Comparison of ENCODE assay signal across 25 cellular contexts in the genomic region with DNA sequence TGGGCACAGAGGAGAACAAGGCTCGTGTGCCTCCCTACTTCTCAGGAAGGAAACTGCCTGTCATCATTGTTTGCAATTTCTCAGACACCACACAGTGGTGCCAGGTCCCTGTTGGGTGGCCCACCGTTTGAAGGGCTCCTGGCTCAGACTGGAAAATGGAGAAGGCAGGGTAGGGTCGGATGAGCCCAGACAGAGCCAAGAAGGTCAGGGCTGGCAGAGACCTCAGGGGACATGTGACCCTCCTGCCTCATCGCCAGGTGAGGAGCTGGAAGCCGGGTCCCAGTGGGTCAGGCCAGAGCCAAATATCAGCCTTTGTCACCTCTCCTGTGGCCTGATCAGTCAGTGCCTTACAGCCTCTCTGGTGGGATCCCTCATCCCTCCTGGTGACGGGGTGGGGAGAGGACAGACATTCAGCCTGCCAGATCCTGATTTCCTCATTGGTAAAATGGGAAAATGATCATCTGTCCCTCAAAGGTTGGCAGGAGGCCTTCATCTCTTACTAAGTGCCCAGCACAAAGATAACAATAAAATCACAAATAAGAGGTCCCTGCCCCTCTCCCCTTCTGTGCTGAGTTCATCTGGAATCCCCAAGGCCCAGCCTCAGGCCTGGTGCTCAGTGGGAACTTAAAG.
DNase-seq lines count a peak whose midpoint lies in the region; ATAC-seq and TF ChIP-seq lines count a peak whose summit lies in the region.
"Had no signal": no experiment of that assay in that cellular context is flagged by ENCODE, and none has a peak within 500 bp of the region (broad histone marks: within the 10 kb centered on the region; RNA-seq: fewer than 3 reads in every experiment).

No MANE protein-coding gene starts in this region.

- TF ChIP-seq POLR2A in breast epithelium (IDR thresholded peaks at IDR 0.05) (no peak), uterus (IDR thresholded peaks at IDR 0.05) (no peak), tibial nerve (IDR thresholded peaks at IDR 0.05) (no peak)

- 49% methylated on average over 6 of the region's 6 CpGs for WGBS in right cardiac atrium
- 74 to 78% methylated on average over 6 of the region's 6 CpGs for WGBS in tibial nerve, 2 donors

- H3K27me3 ChIP-seq in breast epithelium, result no peaks in the 10 kb centered on the region
- no peaks in the 10 kb centered on the region for H3K27me3 ChIP-seq in right cardiac atrium (ENCODE audit: control insufficient read depth, insufficient read depth)
- no peaks in the 10 kb centered on the region for H3K27me3 ChIP-seq in uterus
- no peaks in the 10 kb centered on the region for H3K27me3 ChIP-seq in tibial nerve
- H3K27me3 ChIP-seq: BLaER1, body of pancreas had no signal

- H3K4me1 ChIP-seq in breast epithelium (no peaks in the 10 kb centered on the region), right cardiac atrium (ENCODE audit: control insufficient read depth, insufficient read depth, low read length) (peaks cover 7% of the 10 kb centered on the region), uterus (peaks cover 5 to 20% of the 10 kb centered on the region in 2 donors), tibial nerve (no peaks in the 10 kb centered on the region)
- H3K4me1 ChIP-seq: A549, BLaER1, body of pancreas, parathyroid adenoma had no signal

- H3K27ac Mint-ChIP-seq in MCF 10A (ENCODE audit: low read depth, unreplicated experiment), result no peak overlapping the region
- H3K27ac Mint-ChIP-seq: activated naive CD8-positive, alpha-beta T cell; activated T-helper 1 cell treated with anti-CD3 and anti-CD28 coated beads, Interleukin-12 subunit alpha, Interleukin-12 subunit beta, Interleukin-2, Interleukin-4 antibody, amounts not matched to agents 30 ng/mL and 10 ng/mL and 1 ng/mL, durations not matched to agents 14 hours and 24 hours and 36 hours; naive thymus-derived CD4-positive, alpha-beta T cell; stimulated activated naive CD8-positive, alpha-beta T cell treated with anti-CD3 and anti-CD28 coated beads, Interleukin-15, Interleukin-2, amounts not matched to agents 100 ng/mL and 50 ng/mL, for 24 hours had no signal

- no peaks in the 10 kb centered on the region for H3K36me3 ChIP-seq in breast epithelium
- no peaks in the 10 kb centered on the region for H3K36me3 ChIP-seq in uterus
- no peaks in the 10 kb centered on the region for H3K36me3 ChIP-seq in tibial nerve
- H3K36me3 ChIP-seq: BLaER1 had no signal

- DNase-seq in breast epithelium (ENCODE audit: low spot score in 2 of 2) (no peak), MCF 10A (ENCODE audit: unreplicated experiment) (no peak), right cardiac atrium (no peak), posterior vena cava (ENCODE audit: low spot score) (peak; percentile 59), uterus (no peak), tibial nerve (ENCODE audit: low spot score in 2 of 2) (no peak), amniotic stem cell (lab: John Stamatoyannopoulos, UW) (no peak), middle frontal gyrus (ENCODE audit: extremely low spot score, low spot score) (no peak)
- DNase-seq: activated CD4-positive, alpha-beta T cell treated with anti-CD3 and anti-CD28 coated beads for 1 hour; body of pancreas; Calu3; cortex of kidney; NCI-H1092 treated with DMSO at 0.1 percent for 48 hours; NCI-H510A; stimulated activated CD4-positive, alpha-beta T cell treated with anti-CD3 and anti-CD28 coated beads, Interleukin-2, amount 100 ng/mL, for 24 hours; T1000 had no signal

- H3K9me3 Mint-ChIP-seq in MCF 10A (ENCODE audit: unreplicated experiment), result no peaks in the 10 kb centered on the region
- H3K9me3 Mint-ChIP-seq: activated T-helper 1 cell treated with anti-CD3 and anti-CD28 coated beads, Interleukin-12 subunit alpha, Interleukin-12 subunit beta, Interleukin-2, Interleukin-4 antibody, amounts not matched to agents 30 ng/mL and 10 ng/mL and 1 ng/mL, durations not matched to agents 14 hours and 24 hours and 36 hours; stimulated activated naive CD8-positive, alpha-beta T cell treated with anti-CD3 and anti-CD28 coated beads, Interleukin-15, Interleukin-2, amounts not matched to agents 100 ng/mL and 50 ng/mL, for 24 hours had no signal

- CTCF ChIA-PET in MCF 10A (lab: Yijun Ruan, JAX), result interaction anchor here (0.7 to 1.3 kb wide), 2 partner anchors 25 to 477 kb away, joined by 3 to 6 read pairs; no protein-coding TSS in a partner anchor

- TF ChIP-seq EP300 in tibial nerve (IDR thresholded peaks at IDR 0.05), result no peak

- no peaks in the 10 kb centered on the region for H3K4me1 Mint-ChIP-seq in MCF 10A (ENCODE audit: insufficient read depth, unreplicated experiment)

- H3K4me3 ChIP-seq in breast epithelium (no peak overlapping the region), right cardiac atrium (ENCODE audit: low read length) (no peak overlapping the region), uterus (no peak overlapping the region), tibial nerve (no peak overlapping the region)
- H3K4me3 ChIP-seq: A549, BLaER1, body of pancreas, skin epidermis had no signal

- peak overlapping the region; percentile 86 to 95 for H3K27ac ChIP-seq in breast epithelium
- peak overlapping the region; percentile 28 for H3K27ac ChIP-seq in right cardiac atrium (ENCODE audit: low read length)
- peak overlapping the region; percentile 80 to 88 for H3K27ac ChIP-seq in uterus
- H3K27ac ChIP-seq in tibial nerve, result peak overlapping the region in 2 of 4 donors; percentile 50 to 62
- H3K27ac ChIP-seq: A549, BLaER1, parathyroid adenoma had no signal

- peak; percentile 5 to 6 for ATAC-seq in right cardiac atrium
- ATAC-seq: A549; body of pancreas; HCT116; naive thymus-derived CD4-positive, alpha-beta T cell had no signal

- POLR2A ChIA-PET in MCF 10A (lab: Yijun Ruan, JAX), result no interaction called here

- no peaks in the 10 kb centered on the region for H3K36me3 Mint-ChIP-seq in MCF 10A (ENCODE audit: insufficient read depth, unreplicated experiment)
- H3K36me3 Mint-ChIP-seq: activated naive CD8-positive, alpha-beta T cell; naive thymus-derived CD4-positive, alpha-beta T cell had no signal

- H3K9me3 ChIP-seq in breast epithelium, result no peaks in the 10 kb centered on the region
- no peaks in the 10 kb centered on the region for H3K9me3 ChIP-seq in right cardiac atrium (ENCODE audit: control insufficient read depth, low read length)
- H3K9me3 ChIP-seq in uterus, result no peaks in the 10 kb centered on the region
- H3K9me3 ChIP-seq in tibial nerve, result no peaks in the 10 kb centered on the region
- H3K9me3 ChIP-seq: A549, BLaER1, body of pancreas had no signal

- intact Hi-C loops in breast epithelium (cut with DNase I; ENCODE audit: low total_unique reads), result no loop called here
- intact Hi-C loops in MCF 10A (cut with micrococcal nuclease), result no loop called here
- intact Hi-C loops in right cardiac atrium (cut with DNase I), result no loop called here
- intact Hi-C loops in posterior vena cava (cut with DNase I), result loop anchor here in 1 of 2 donors (10.0 kb wide), 1 partner anchor 195 kb away; no protein-coding TSS in a partner anchor
- intact Hi-C loops in uterus (cut with DNase I; ENCODE audit: low total_unique reads), result no loop called here

- TF ChIP-seq CTCF in breast epithelium (IDR thresholded peaks at IDR 0.05) (no peak), MCF 10A (IDR thresholded peaks at IDR 0.05; ENCODE audit: unreplicated experiment) (no peak), uterus (IDR thresholded peaks at IDR 0.05) (no peak), tibial nerve (IDR thresholded peaks at IDR 0.05) (no peak)

- no peak overlapping the region for H3K4me3 Mint-ChIP-seq in MCF 10A (ENCODE audit: unreplicated experiment)
- H3K4me3 Mint-ChIP-seq: activated naive CD8-positive, alpha-beta T cell; activated T-helper 1 cell treated with anti-CD3 and anti-CD28 coated beads, Interleukin-12 subunit alpha, Interleukin-12 subunit beta, Interleukin-2, Interleukin-4 antibody, amounts not matched to agents 30 ng/mL and 10 ng/mL and 1 ng/mL, durations not matched to agents 14 hours and 24 hours and 36 hours; naive thymus-derived CD4-positive, alpha-beta T cell; stimulated activated naive CD8-positive, alpha-beta T cell treated with anti-CD3 and anti-CD28 coated beads, Interleukin-15, Interleukin-2, amounts not matched to agents 100 ng/mL and 50 ng/mL, for 24 hours had no signal

- BruUV-seq in MCF 10A (replicated peaks; lab: Mats Ljungman, UMichigan), result no TSS peak

- peaks cover 4% of the 10 kb centered on the region for H3K27me3 Mint-ChIP-seq in MCF 10A (ENCODE audit: insufficient read depth, unreplicated experiment)
- H3K27me3 Mint-ChIP-seq: activated naive CD8-positive, alpha-beta T cell; stimulated activated naive CD8-positive, alpha-beta T cell treated with anti-CD3 and anti-CD28 coated beads, Interleukin-15, Interleukin-2, amounts not matched to agents 100 ng/mL and 50 ng/mL, for 24 hours had no signal
